28 cellular contexts compared by ENCODE assay signal in genomic region chr9:68522954-68523353, GRCh38. TPM values are rescaled to one million over a fixed set of nuclear protein-coding genes. Genes with fewer than 3 reads are reported as not detected.
"Had no signal": no experiment of that assay in that cellular context is flagged by ENCODE, and none has a peak within 500 bp of the region (broad histone marks: within the 10 kb centered on the region; RNA-seq: fewer than 3 reads in every experiment).

No MANE protein-coding gene starts in this region.

- H3K9me3 ChIP-seq: adrenal gland, ovary, prostate gland, upper lobe of right lung had no signal

- H3K36me3 ChIP-seq: adrenal gland, ovary, prostate gland, upper lobe of right lung had no signal

- H3K4me1 Mint-ChIP-seq: activated T-helper 17 cell treated with anti-CD3 and anti-CD28 coated beads, Interleukin-2, amount 50 U/mL, for 72 hours; T-cell had no signal

- H3K4me3 ChIP-seq: adrenal gland, left ventricle myocardium inferior, ovary, prostate gland, upper lobe of right lung had no signal

- H3K4me1 ChIP-seq: prostate gland, upper lobe of right lung had no signal

- H3K9me3 Mint-ChIP-seq: activated T-helper 17 cell treated with anti-CD3 and anti-CD28 coated beads, Interleukin-2, amount 50 U/mL, for 72 hours; effector memory CD8-positive, alpha-beta T cell; natural killer cell treated with Interleukin-12 subunit alpha and Interleukin-12 subunit beta and Interleukin-15 and Interleukin-18, amount 100 ng/mL, for 72 hours had no signal

- DNase-seq: activated CD4-positive, alpha-beta T cell treated with anti-CD3 and anti-CD28 coated beads, Interleukin-2, amount 50 U/mL, for 1 hour; activated CD4-positive, CD25-positive, alpha-beta regulatory T cell treated with anti-CD3 and anti-CD28 coated beads, Interleukin-2, amount 50 U/mL, for 72 hours; activated CD8-positive, alpha-beta T cell treated with anti-CD3 and anti-CD28 coated beads, Interleukin-2, amount 10 ng/mL, durations not matched to agents 7 days and 5 days; activated naive CD4-positive, alpha-beta T cell; activated T-cell treated with anti-CD3 and anti-CD28 coated beads, Interleukin-2, amount 50 U/mL, for 1 hour; adrenal gland; central memory CD4-positive, alpha-beta T cell; effector memory CD8-positive, alpha-beta T cell; kidney glomerular epithelial cell; left ventricle myocardium inferior; ovary; right cardiac atrium; stimulated activated CD4-positive, alpha-beta T cell treated with anti-CD3 and anti-CD28 coated beads, Interleukin-4, amount 100 ng/mL, for 24 hours; stimulated activated naive CD4-positive, alpha-beta T cell treated with Interleukin-2 at 50 U/mL for 16 hours; T-cell; upper lobe of right lung had no signal

- H3K27ac ChIP-seq: adrenal gland, left ventricle myocardium inferior, ovary, prostate gland, upper lobe of right lung, VCaP had no signal

- H3K36me3 Mint-ChIP-seq: activated naive CD8-positive, alpha-beta T cell; T-cell had no signal

- ATAC-seq: activated CD8-positive, alpha-beta T cell treated with anti-CD3 and anti-CD28 coated beads, Interleukin-2, amount 10 ng/mL, durations not matched to agents 7 days and 5 days; activated T-helper 17 cell treated with anti-CD3 and anti-CD28 coated beads, Interleukin-2, amount 50 U/mL, for 72 hours; effector memory CD8-positive, alpha-beta T cell; natural killer cell treated with Interleukin-12 subunit alpha and Interleukin-12 subunit beta and Interleukin-15 and Interleukin-18, amount 100 ng/mL, for 72 hours; T-cell had no signal

- H3K27me3 ChIP-seq: adrenal gland, ovary, upper lobe of right lung had no signal

- H3K4me3 Mint-ChIP-seq: activated CD8-positive, alpha-beta T cell treated with anti-CD3 and anti-CD28 coated beads, Interleukin-2, amount 10 ng/mL, durations not matched to agents 7 days and 5 days; activated naive CD8-positive, alpha-beta T cell; activated T-helper 17 cell treated with anti-CD3 and anti-CD28 coated beads, Interleukin-2, amount 50 U/mL, for 72 hours; effector memory CD8-positive, alpha-beta T cell; natural killer cell treated with Interleukin-12 subunit alpha and Interleukin-12 subunit beta and Interleukin-15 and Interleukin-18, amount 100 ng/mL, for 72 hours; T-cell; T-helper 2 cell treated with Interferon-gamma antibody and Interleukin-4, amounts not matched to agents 5 μg/mL and 100 μg/mL, for 36 hours had no signal

RNA-seq across cellular contexts. Expression of gene TMEM252, which starts 17.7 kb away (rescaled TPM):
- total RNA-seq: activated CD8-positive, alpha-beta T cell treated with anti-CD3 and anti-CD28 coated beads, Interleukin-2, amount 10 ng/mL, durations not matched to agents 7 days and 5 days; activated T-helper 17 cell treated with anti-CD3 and anti-CD28 coated beads, Interleukin-2, amount 50 U/mL, for 72 hours; adrenal gland; astrocyte; dermis microvascular lymphatic vessel endothelial cell; endothelial cell of umbilical vein; fibroblast of villous mesenchyme; glomerular endothelial cell; left ventricle myocardium inferior; lung microvascular endothelial cell; natural killer cell treated with Interleukin-12 subunit alpha and Interleukin-12 subunit beta and Interleukin-15 and Interleukin-18, amount 100 ng/mL, for 72 hours; prostate gland; right cardiac atrium; T-cell; upper lobe of right lung had no signal
